In the genomic region with DNA sequence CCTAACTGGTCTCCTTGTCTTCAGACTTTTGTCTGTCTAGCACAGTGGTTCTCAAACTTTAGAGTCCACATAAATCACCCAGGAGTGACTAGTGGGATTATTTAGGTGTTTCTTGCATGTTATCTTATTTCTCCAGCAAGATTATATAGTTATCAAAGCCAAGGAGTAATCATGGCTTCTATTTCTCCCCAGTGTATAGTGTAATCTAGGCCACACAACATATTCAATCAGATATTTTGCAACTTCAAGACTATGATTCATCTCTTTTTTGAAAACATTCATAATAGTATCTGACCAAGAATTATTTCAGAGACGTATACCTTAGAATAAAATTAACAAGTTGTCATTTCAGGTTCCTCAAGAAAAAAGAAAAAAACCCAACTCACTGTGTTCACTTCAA, we compare ENCODE assay signal across 13 cellular contexts.
DNase-seq lines count a peak whose midpoint lies in the region; ATAC-seq, FAIRE-seq and TF ChIP-seq lines count a peak whose summit lies in the region.
"Had no signal": no experiment of that assay in that cellular context is flagged by ENCODE, and none has a peak within 500 bp of the region (broad histone marks: within the 10 kb centered on the region; RNA-seq: fewer than 3 reads in every experiment).

No MANE protein-coding gene starts in this region.

- no peaks in the 10 kb centered on the region for H3K9me3 ChIP-seq in breast epithelium

- peaks cover 13% of the 10 kb centered on the region for H3K4me1 Mint-ChIP-seq in MCF 10A (ENCODE audit: insufficient read depth, unreplicated experiment)

- ATAC-seq in HG03045 (IDR thresholded peaks at IDR 0.05; ENCODE audit: unreplicated experiment) = no peak

- BruUV-seq in MCF 10A (replicated peaks; lab: Mats Ljungman, UMichigan) = no TSS peak

- DNase-seq in MCF 10A (ENCODE audit: unreplicated experiment) (peak; percentile 8), breast epithelium (ENCODE audit: low spot score in 2 of 2) (no peak), amniotic epithelial cell (ENCODE audit: low read depth) (peak; percentile 68), fibroblast of the aortic adventitia (ENCODE audit: low read depth) (peak; percentile 61), DMS 273 (lab: John Stamatoyannopoulos, UW; ENCODE audit: unreplicated experiment) (no peak), RCC 7860 (ENCODE audit: low spot score) (no peak)
- DNase-seq: ACHN; CD4-positive, CD25-positive, alpha-beta regulatory T cell; DMS79 treated with DMSO at 0.1 percent for 48 hours; NCI-H1436; NCI-H2081; NCI-H524 had no signal

- no peak overlapping the region for H3K4me3 ChIP-seq in breast epithelium
- H3K4me3 ChIP-seq in fibroblast of the aortic adventitia (ENCODE audit: low read depth, low read length) = no peak overlapping the region

- H3K27me3 ChIP-seq in breast epithelium = no peaks in the 10 kb centered on the region

- no peak for TF ChIP-seq CTCF in MCF 10A (IDR thresholded peaks at IDR 0.05; ENCODE audit: unreplicated experiment)
- TF ChIP-seq CTCF in breast epithelium (IDR thresholded peaks at IDR 0.05) = no peak
- TF ChIP-seq CTCF in fibroblast of the aortic adventitia (IDR thresholded peaks at IDR 0.05; ENCODE audit: insufficient read depth, low read length) = no peak

- H3K27me3 Mint-ChIP-seq in MCF 10A (ENCODE audit: insufficient read depth, unreplicated experiment) = no peaks in the 10 kb centered on the region

- peak overlapping the region; percentile 25 for H3K27ac Mint-ChIP-seq in MCF 10A (ENCODE audit: low read depth, unreplicated experiment)

- POLR2A ChIA-PET in MCF 10A (lab: Yijun Ruan, JAX) = interaction anchor here (1.1 kb wide), 2 partner anchors 10 to 108 kb away, joined by 3 read pairs; no protein-coding TSS in a partner anchor

- no peak for TF ChIP-seq POLR2A in breast epithelium (IDR thresholded peaks at IDR 0.05)

- H3K9me3 Mint-ChIP-seq in MCF 10A (ENCODE audit: unreplicated experiment) = no peaks in the 10 kb centered on the region

- intact Hi-C loops in MCF 10A (cut with micrococcal nuclease) = no loop called here
- intact Hi-C loops in breast epithelium (cut with DNase I; ENCODE audit: low total_unique reads) = no loop called here

- CTCF ChIA-PET in MCF 10A (lab: Yijun Ruan, JAX) = interaction anchor here (0.7 to 1.5 kb wide), 3 partner anchors 207 to 435 kb away, joined by 3 to 4 read pairs (median 3); no protein-coding TSS in a partner anchor

- H3K27ac ChIP-seq in breast epithelium = no peak overlapping the region

- no peak overlapping the region for H3K4me3 Mint-ChIP-seq in MCF 10A (ENCODE audit: unreplicated experiment)
- H3K4me3 Mint-ChIP-seq: CD4-positive, CD25-positive, alpha-beta regulatory T cell had no signal

- H3K36me3 Mint-ChIP-seq in MCF 10A (ENCODE audit: insufficient read depth, unreplicated experiment) = peaks cover 34% of the 10 kb centered on the region

- no peak for FAIRE-seq in RCC 7860 (lab: Jason Lieb, UNC)

- H3K4me1 ChIP-seq in breast epithelium = no peaks in the 10 kb centered on the region

- H3K36me3 ChIP-seq in breast epithelium = no peaks in the 10 kb centered on the region

Comparison
In these comparisons a context has a peak if more than half of its experiments do, and no peak if none do; other contexts are left out.
1. DNase-seq: peak in MCF 10A (single experiment), amniotic epithelial cell (single experiment) and fibroblast of the aortic adventitia (single experiment); none in breast epithelium (0 of 2), DMS 273 (single experiment) and RCC 7860 (single experiment).